Comparison of ENCODE assay signal across 9 cellular contexts in genomic region chr11:99739464-99740089, GRCh38.
DNase-seq lines count a peak whose midpoint lies in the region; ATAC-seq and TF ChIP-seq lines count a peak whose summit lies in the region.
"Had no signal": no experiment of that assay in that cellular context is flagged by ENCODE, and none has a peak within 500 bp of the region (broad histone marks: within the 10 kb centered on the region; RNA-seq: fewer than 3 reads in every experiment).

No MANE protein-coding gene starts in this region.

- DNase-seq in GM03348 (ENCODE audit: low spot score) (peak; percentile 52), KBM-7 (peak; percentile 76), SK-N-DZ (ENCODE audit: low spot score) (peak; percentile 58), upper lobe of right lung (no peak), COLO668 (lab: John Stamatoyannopoulos, UW; ENCODE audit: unreplicated experiment) (no peak)

- no peak for TF ChIP-seq POLR2A in gastroesophageal sphincter (IDR thresholded peaks at IDR 0.05)

- ATAC-seq in gastroesophageal sphincter (no peak), upper lobe of right lung (no peak), GM19452 (IDR thresholded peaks at IDR 0.05; ENCODE audit: unreplicated experiment) (no peak), HG02870 (IDR thresholded peaks at IDR 0.05; ENCODE audit: unreplicated experiment) (no peak)
- ATAC-seq: mucosa of descending colon had no signal

- H3K4me1 ChIP-seq in gastroesophageal sphincter (no peaks in the 10 kb centered on the region), upper lobe of right lung (no peaks in the 10 kb centered on the region)

- intact Hi-C loops in upper lobe of right lung (cut with DNase I) = no loop called here

- H3K9me3 ChIP-seq in gastroesophageal sphincter (no peaks in the 10 kb centered on the region), upper lobe of right lung (no peaks in the 10 kb centered on the region)
- H3K9me3 ChIP-seq: mucosa of descending colon had no signal

- WGBS in gastroesophageal sphincter (ENCODE audit: low coverage in 1 of 2), 2 donors = 35 to 41% methylated on average over 4 of the region's 4 CpGs

- H3K36me3 ChIP-seq in gastroesophageal sphincter (no peaks in the 10 kb centered on the region), upper lobe of right lung (no peaks in the 10 kb centered on the region)

- in situ Hi-C loops in KBM-7 (cut with MboI; ENCODE audit: low pct_unique_long_range_greater_than_20kb, low sequenced_read_pairs) = no loop called here

- H3K27ac ChIP-seq in gastroesophageal sphincter (no peak overlapping the region), upper lobe of right lung (no peak overlapping the region)

- TF ChIP-seq CTCF in gastroesophageal sphincter (IDR thresholded peaks at IDR 0.05) (peak in 3 of 4 experiments; percentile 5 to 47 (median 16)), upper lobe of right lung (IDR thresholded peaks at IDR 0.05) (peak; percentile 48)

- no peaks in the 10 kb centered on the region for H3K27me3 ChIP-seq in gastroesophageal sphincter
- H3K27me3 ChIP-seq in upper lobe of right lung = no peaks in the 10 kb centered on the region

- H3K4me3 ChIP-seq in gastroesophageal sphincter (no peak overlapping the region), upper lobe of right lung (no peak overlapping the region)
- H3K4me3 ChIP-seq: mucosa of descending colon had no signal

- TF ChIP-seq EP300 in gastroesophageal sphincter (IDR thresholded peaks at IDR 0.05) = no peak

Comparison
In these comparisons a context has a peak if more than half of its experiments do, and no peak if none do; other contexts are left out.
1. DNase-seq: peak in GM03348 (single experiment), KBM-7 (single experiment) and SK-N-DZ (single experiment); none in upper lobe of right lung (single experiment) and COLO668 (single experiment).